ENCODE assay signal across 26 cellular contexts in the genomic region with DNA sequence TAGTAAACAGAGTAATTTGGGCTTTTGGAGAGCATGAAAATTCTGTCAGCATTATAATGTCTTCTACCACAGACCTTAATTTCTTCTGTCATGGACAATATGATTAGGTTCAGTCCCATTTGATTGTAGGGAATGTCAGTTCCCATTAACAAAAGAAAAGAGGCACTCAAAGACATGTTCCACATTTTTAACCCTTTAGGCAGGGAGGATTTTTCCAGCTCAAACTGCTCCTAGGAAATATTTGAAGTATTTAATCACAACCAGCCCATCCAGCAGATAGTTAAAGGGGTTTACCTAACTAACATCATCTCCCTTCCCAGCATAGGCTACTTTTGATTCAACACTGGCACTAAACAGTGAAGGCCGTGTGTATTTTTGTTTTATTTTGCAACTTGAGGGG.
"Had no signal": no experiment of that assay in that cellular context is flagged by ENCODE, and none has a peak within 500 bp of the region (broad histone marks: within the 10 kb centered on the region; RNA-seq: fewer than 3 reads in every experiment).

No MANE protein-coding gene starts in this region.

- DNase-seq: activated CD4-positive, alpha-beta memory T cell treated with anti-CD3 and anti-CD28 coated beads for 36 hours; activated CD4-positive, alpha-beta T cell treated with anti-CD3 and anti-CD28 coated beads, Interleukin-2, amount 10 ng/mL, durations not matched to agents 24 days and 14 days; activated CD4-positive, CD25-positive, alpha-beta regulatory T cell treated with anti-CD3 and anti-CD28 coated beads, Interleukin-2, amount 50 U/mL, for 72 hours; activated CD8-positive, alpha-beta memory T cell treated with anti-CD3 and anti-CD28 coated beads, Interleukin-2, amount 50 U/mL, for 4 hours; activated gamma-delta T cell; activated naive CD4-positive, alpha-beta T cell treated with anti-CD3 and anti-CD28 coated beads, Interleukin-2, amount 10 ng/mL, durations not matched to agents 7 days and 5 days; activated naive CD8-positive, alpha-beta T cell treated with anti-CD3 and anti-CD28 coated beads, Interleukin-2, amount 10 ng/mL, durations not matched to agents 7 days and 5 days; activated T-cell treated with anti-CD3 and anti-CD28 coated beads, Interleukin-2, amount 50 U/mL, for 1 hour; brain microvascular endothelial cell; effector memory CD8-positive, alpha-beta T cell; foreskin fibroblast; heart left ventricle; left colon; naive thymus-derived CD4-positive, alpha-beta T cell; right cardiac atrium; stimulated activated CD4-positive, alpha-beta T cell treated with anti-CD3 and anti-CD28 coated beads, Interleukin-15, amount 100 ng/mL, for 24 hours; stimulated activated CD4-positive, alpha-beta T cell treated with anti-CD3 and anti-CD28 coated beads, Interleukin-2, amount 100 ng/mL, for 24 hours; stimulated activated naive B cell treated with anti-CD40 and anti-IgM and Interleukin-4, amounts not matched to agents 10 μg/mL and 1 μg/mL and 100 μg/mL, for 72 hours; T-helper 9 cell had no signal

- H3K36me3 ChIP-seq: ascending aorta, brain microvascular endothelial cell, heart left ventricle, tibial nerve, WERI-Rb-1 had no signal

- H3K4me1 ChIP-seq: ascending aorta, heart left ventricle had no signal

- H3K27ac Mint-ChIP-seq: activated CD4-positive, alpha-beta memory T cell treated with anti-CD3 and anti-CD28 coated beads for 36 hours; activated CD4-positive, alpha-beta T cell treated with anti-CD3 and anti-CD28 coated beads, Interleukin-2, amount 10 ng/mL, durations not matched to agents 24 days and 14 days; activated naive CD4-positive, alpha-beta T cell treated with anti-CD3 and anti-CD28 coated beads, Interleukin-2, amount 10 ng/mL, durations not matched to agents 7 days and 5 days; activated naive CD8-positive, alpha-beta T cell treated with anti-CD3 and anti-CD28 coated beads, Interleukin-2, amount 10 ng/mL, durations not matched to agents 7 days and 5 days; activated T-helper 1 cell treated with anti-CD3 and anti-CD28 coated beads, Interleukin-12 subunit alpha, Interleukin-12 subunit beta, Interleukin-2, Interleukin-4 antibody, amounts not matched to agents 30 ng/mL and 10 ng/mL and 1 ng/mL, durations not matched to agents 14 hours and 24 hours and 36 hours; effector memory CD8-positive, alpha-beta T cell; naive thymus-derived CD4-positive, alpha-beta T cell; stimulated activated naive B cell treated with anti-CD40 and anti-IgM and Interleukin-4, amounts not matched to agents 10 μg/mL and 1 μg/mL and 100 μg/mL, for 72 hours; T-helper 1 cell treated with Interleukin-12 subunit alpha and Interleukin-12 subunit beta and Interleukin-4 antibody, amounts not matched to agents 30 μg/mL and 1 μg/mL, for 36 hours had no signal

- H3K9me3 Mint-ChIP-seq: activated CD4-positive, alpha-beta memory T cell treated with anti-CD3 and anti-CD28 coated beads for 36 hours; activated CD4-positive, alpha-beta T cell treated with anti-CD3 and anti-CD28 coated beads, Interleukin-2, amount 10 ng/mL, durations not matched to agents 24 days and 14 days; activated naive CD8-positive, alpha-beta T cell treated with anti-CD3 and anti-CD28 coated beads, Interleukin-2, amount 10 ng/mL, durations not matched to agents 7 days and 5 days; activated T-helper 1 cell treated with anti-CD3 and anti-CD28 coated beads, Interleukin-12 subunit alpha, Interleukin-12 subunit beta, Interleukin-2, Interleukin-4 antibody, amounts not matched to agents 30 ng/mL and 10 ng/mL and 1 ng/mL, durations not matched to agents 14 hours and 24 hours and 36 hours had no signal

- H3K27ac ChIP-seq: ascending aorta, brain microvascular endothelial cell, coronary artery, heart left ventricle, tibial nerve, WERI-Rb-1 had no signal

- H3K27me3 ChIP-seq: ascending aorta, brain microvascular endothelial cell, dorsolateral prefrontal cortex, heart left ventricle, tibial nerve had no signal

- H3K27me3 Mint-ChIP-seq: activated CD4-positive, alpha-beta memory T cell treated with anti-CD3 and anti-CD28 coated beads for 36 hours; activated CD4-positive, alpha-beta T cell treated with anti-CD3 and anti-CD28 coated beads, Interleukin-2, amount 10 ng/mL, durations not matched to agents 24 days and 14 days; effector memory CD8-positive, alpha-beta T cell; stimulated activated naive B cell treated with anti-CD40 and anti-IgM and Interleukin-4, amounts not matched to agents 10 μg/mL and 1 μg/mL and 100 μg/mL, for 72 hours had no signal

- H3K4me3 ChIP-seq: ascending aorta, coronary artery, dorsolateral prefrontal cortex, heart left ventricle, tibial nerve had no signal

- H3K36me3 Mint-ChIP-seq: activated CD4-positive, alpha-beta memory T cell treated with anti-CD3 and anti-CD28 coated beads for 36 hours; activated naive CD4-positive, alpha-beta T cell treated with anti-CD3 and anti-CD28 coated beads, Interleukin-2, amount 10 ng/mL, durations not matched to agents 7 days and 5 days; activated naive CD8-positive, alpha-beta T cell treated with anti-CD3 and anti-CD28 coated beads, Interleukin-2, amount 10 ng/mL, durations not matched to agents 7 days and 5 days; naive thymus-derived CD4-positive, alpha-beta T cell; stimulated activated naive B cell treated with anti-CD40 and anti-IgM and Interleukin-4, amounts not matched to agents 10 μg/mL and 1 μg/mL and 100 μg/mL, for 72 hours had no signal

- H3K9me3 ChIP-seq: ascending aorta, heart left ventricle, tibial nerve had no signal

- H3K4me1 Mint-ChIP-seq: activated CD4-positive, alpha-beta T cell treated with anti-CD3 and anti-CD28 coated beads, Interleukin-2, amount 10 ng/mL, durations not matched to agents 24 days and 14 days; activated naive CD4-positive, alpha-beta T cell treated with anti-CD3 and anti-CD28 coated beads, Interleukin-2, amount 10 ng/mL, durations not matched to agents 7 days and 5 days; activated naive CD8-positive, alpha-beta T cell treated with anti-CD3 and anti-CD28 coated beads, Interleukin-2, amount 10 ng/mL, durations not matched to agents 7 days and 5 days; naive thymus-derived CD4-positive, alpha-beta T cell; stimulated activated naive B cell treated with anti-CD40 and anti-IgM and Interleukin-4, amounts not matched to agents 10 μg/mL and 1 μg/mL and 100 μg/mL, for 72 hours had no signal

- ATAC-seq: effector memory CD8-positive, alpha-beta T cell; heart left ventricle; left colon; naive thymus-derived CD4-positive, alpha-beta T cell; right cardiac atrium; stimulated activated naive B cell treated with anti-CD40 and anti-IgM and Interleukin-4, amounts not matched to agents 10 μg/mL and 1 μg/mL and 100 μg/mL, for 72 hours had no signal

- H3K4me3 Mint-ChIP-seq: activated CD4-positive, alpha-beta memory T cell treated with anti-CD3 and anti-CD28 coated beads for 36 hours; activated CD4-positive, alpha-beta T cell treated with anti-CD3 and anti-CD28 coated beads, Interleukin-2, amount 10 ng/mL, durations not matched to agents 24 days and 14 days; activated naive CD4-positive, alpha-beta T cell treated with anti-CD3 and anti-CD28 coated beads, Interleukin-2, amount 10 ng/mL, durations not matched to agents 7 days and 5 days; activated naive CD8-positive, alpha-beta T cell treated with anti-CD3 and anti-CD28 coated beads, Interleukin-2, amount 10 ng/mL, durations not matched to agents 7 days and 5 days; activated T-helper 1 cell treated with anti-CD3 and anti-CD28 coated beads, Interleukin-12 subunit alpha, Interleukin-12 subunit beta, Interleukin-2, Interleukin-4 antibody, amounts not matched to agents 30 ng/mL and 10 ng/mL and 1 ng/mL, durations not matched to agents 14 hours and 24 hours and 36 hours; effector memory CD8-positive, alpha-beta T cell; naive thymus-derived CD4-positive, alpha-beta T cell; stimulated activated naive B cell treated with anti-CD40 and anti-IgM and Interleukin-4, amounts not matched to agents 10 μg/mL and 1 μg/mL and 100 μg/mL, for 72 hours; T-helper 1 cell treated with Interleukin-12 subunit alpha and Interleukin-12 subunit beta and Interleukin-4 antibody, amounts not matched to agents 30 μg/mL and 1 μg/mL, for 36 hours had no signal
